12 cellular contexts compared by ENCODE assay signal in the genomic region with DNA sequence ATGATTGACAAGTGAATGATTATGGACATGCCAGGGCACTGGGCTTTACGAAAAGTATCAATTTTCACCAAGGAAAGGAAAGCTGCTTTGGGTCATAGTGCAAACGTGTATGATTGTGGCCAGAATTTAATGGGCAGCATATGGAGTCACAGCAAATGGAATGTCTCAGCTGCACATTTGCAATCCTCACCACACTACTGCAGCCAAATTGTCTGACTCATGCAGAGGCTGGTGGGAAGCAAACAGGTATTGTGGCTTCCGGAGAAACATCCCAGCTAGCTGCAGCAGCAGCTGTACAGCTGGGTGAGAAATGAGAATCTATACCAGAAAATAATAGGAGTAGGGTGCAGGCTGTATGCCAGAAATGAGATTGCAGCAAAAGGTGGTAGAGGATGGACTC.
DNase-seq lines count a peak whose midpoint lies in the region; ATAC-seq, FAIRE-seq and TF ChIP-seq lines count a peak whose summit lies in the region.
"Had no signal": no experiment of that assay in that cellular context is flagged by ENCODE, and none has a peak within 500 bp of the region (broad histone marks: within the 10 kb centered on the region; RNA-seq: fewer than 3 reads in every experiment).

No MANE protein-coding gene starts in this region.

- H3K4me3 ChIP-seq in right atrium auricular region = no peak overlapping the region
- H3K4me3 ChIP-seq in psoas muscle = no peak overlapping the region

- 22 to 24% (median 24%) methylated on average over 3 of the region's 3 CpGs for WGBS in psoas muscle, 3 donors

- H3K9me3 ChIP-seq in right atrium auricular region (no peaks in the 10 kb centered on the region), psoas muscle (no peaks in the 10 kb centered on the region)

- H3K36me3 ChIP-seq in right atrium auricular region (no peaks in the 10 kb centered on the region), psoas muscle (ENCODE audit: insufficient read depth in 1 of 2, low read depth in 1 of 2) (no peaks in the 10 kb centered on the region)

- ATAC-seq in Right ventricle myocardium superior (ENCODE audit: poor library complexity) (peak; percentile 45), esophagus mucosa (peak; percentile 74), psoas muscle (no peak)

- DNase-seq in Right ventricle myocardium superior (no peak), right atrium auricular region (ENCODE audit: low spot score) (no peak), RKO (ENCODE audit: low spot score) (peak; percentile 15), urothelium cell line (ENCODE audit: low spot score) (peak; percentile 86), OCI-M1 (lab: John Stamatoyannopoulos, UW) (no peak), 8988T (no peak), psoas muscle (no peak)
- DNase-seq: activated CD4-positive, alpha-beta T cell treated with anti-CD3 and anti-CD28 coated beads for 4 hours; cortex of kidney; NCI-H2171 treated with DMSO at 0.1 percent for 48 hours; stimulated activated CD4-positive, alpha-beta T cell treated with anti-CD3 and anti-CD28 coated beads, Interleukin-12 subunit alpha, Interleukin-12 subunit beta, amount 100 ng/mL, for 4 hours had no signal

- no peak for TF ChIP-seq CTCF in right atrium auricular region (IDR thresholded peaks at IDR 0.05)
- TF ChIP-seq CTCF in psoas muscle (IDR thresholded peaks at IDR 0.05) = no peak

- H3K27me3 ChIP-seq in right atrium auricular region (no peaks in the 10 kb centered on the region), psoas muscle (ENCODE audit: insufficient read depth in 3 of 3, low read length in 2 of 3) (no peaks in the 10 kb centered on the region)

- H3K27ac ChIP-seq in right atrium auricular region (no peak overlapping the region), psoas muscle (no peak overlapping the region)

- intact Hi-C loops in Right ventricle myocardium superior (cut with DNase I) = no loop called here
- intact Hi-C loops in psoas muscle (cut with DNase I) = no loop called here

- FAIRE-seq in urothelium cell line (lab: Jason Lieb, UNC) = peak; percentile 79

- no peaks in the 10 kb centered on the region for H3K4me1 ChIP-seq in right atrium auricular region
- no peaks in the 10 kb centered on the region for H3K4me1 ChIP-seq in psoas muscle

Comparison
In these comparisons a context has a peak if more than half of its experiments do, and no peak if none do; other contexts are left out.
1. ATAC-seq: peak in Right ventricle myocardium superior (single experiment) and esophagus mucosa (single experiment); none in psoas muscle (0 of 4).
2. DNase-seq: peak in RKO (single experiment) and urothelium cell line (single experiment); none in Right ventricle myocardium superior (single experiment), right atrium auricular region (single experiment), OCI-M1 (single experiment), 8988T (single experiment) and psoas muscle (0 of 2).